In genomic region chr7:116864084-116864483, GRCh38 we compare ENCODE assay signal across 9 cellular contexts. TPM values are rescaled to one million over a fixed set of nuclear protein-coding genes. Genes with fewer than 3 reads are reported as not detected.
DNase-seq lines count a peak whose midpoint lies in the region; ATAC-seq, FAIRE-seq and TF ChIP-seq lines count a peak whose summit lies in the region.
"Had no signal": no experiment of that assay in that cellular context is flagged by ENCODE, and none has a peak within 500 bp of the region (broad histone marks: within the 10 kb centered on the region; RNA-seq: fewer than 3 reads in every experiment).

No MANE protein-coding gene starts in this region.

- POLR2A ChIA-PET in GM12878 (lab: Charles Lee) = interaction anchor here (1.0 to 1.8 kb wide), 3 partner anchors 9 to 148 kb away, joined by 3 to 8 read pairs (median 4); partner anchors contain the start of gene ST7

- in situ Hi-C loops in GM12878 (cut with MboI) = no loop called here

- H2AK5ac ChIP-seq in mesendoderm (ENCODE audit: low read length) = no peak overlapping the region

- no peak overlapping the region for H4K8ac ChIP-seq in mesendoderm (ENCODE audit: low read depth, low read length)

- TF ChIP-seq POLR2A in GM12878 (IDR thresholded peaks at IDR 0.05; ENCODE audit: low read depth, low read length) = no peak

- RAD21 ChIA-PET in GM12878 (lab: Charles Lee; ENCODE audit: unreplicated experiment) = interaction anchor here (1.4 kb wide), 1 partner anchor 67 kb away, joined by 3 read pairs; no protein-coding TSS in a partner anchor

- no peak overlapping the region for H3K4ac ChIP-seq in mesendoderm (ENCODE audit: low read depth, low read length)

- H3K23ac ChIP-seq in mesendoderm (ENCODE audit: low read length) = no peak overlapping the region

- peak overlapping the region; percentile 88 for H3K9ac ChIP-seq in GM12878 (ENCODE audit: control insufficient read depth, insufficient read depth, low read length)
- peak overlapping the region; percentile 68 for H3K9ac ChIP-seq in mesendoderm (ENCODE audit: low read length)

- no peaks in the 10 kb centered on the region for H4K20me1 ChIP-seq in GM12878 (ENCODE audit: control insufficient read depth, insufficient read depth)

- H3K27me3 ChIP-seq in heart right ventricle (no peaks in the 10 kb centered on the region), GM12878 (replicated peaks in 1 of 2; ENCODE audit: control insufficient read depth in 2 of 2, insufficient read depth in 2 of 2, low read length in 1 of 2) (no peaks in the 10 kb centered on the region), mesendoderm (ENCODE audit: insufficient read depth, low read length, poor library complexity) (no peaks in the 10 kb centered on the region), aorta (ENCODE audit: control insufficient read depth in 1 of 2, insufficient read depth in 2 of 2, low read length in 1 of 2) (no peaks in the 10 kb centered on the region)

- TF ChIP-seq RAD21 in GM12878 (IDR thresholded peaks at IDR 0.05; ENCODE audit: insufficient read depth, low read depth, low read length) = no peak

- H2BK15ac ChIP-seq in mesendoderm (replicated peaks; ENCODE audit: low read depth) = no peak overlapping the region

- CTCF ChIA-PET in GM12878 (lab: Yijun Ruan, JAX) = interaction anchor here (0.7 to 1.8 kb wide), 4 partner anchors 12 to 266 kb away, joined by 3 to 6 read pairs (median 4); no protein-coding TSS in a partner anchor

- TF ChIP-seq CTCF in heart right ventricle (IDR thresholded peaks at IDR 0.05) (no peak), GM12878 (IDR thresholded peaks at IDR 0.05 in 2 of 3, conservative IDR thresholded peaks at IDR 0.05 in 1 of 3; ENCODE audit: control insufficient read depth in 2 of 3, extremely low read depth in 1 of 3, insufficient read depth in 1 of 3, low read depth in 3 of 3, low read length in 3 of 3) (no peak)

- ATAC-seq in heart right ventricle = no peak
- no peak for ATAC-seq in GM12878
- ATAC-seq in aorta (ENCODE audit: low FRiP score) = no peak
- ATAC-seq in HG03025 (IDR thresholded peaks at IDR 0.05; ENCODE audit: low FRiP score, unreplicated experiment) = no peak

- no peak for FAIRE-seq in GM12878 (lab: Jason Lieb, UNC)
- FAIRE-seq: colon had no signal

- peak overlapping the region; percentile 43 for H3K56ac ChIP-seq in mesendoderm (ENCODE audit: low read length)

- H2BK5ac ChIP-seq in mesendoderm (ENCODE audit: low read length) = no peak overlapping the region

- H3K4me1 ChIP-seq in heart right ventricle = peaks cover 0 to 69% (median 55%) of the 10 kb centered on the region in 9 donors
- H3K4me1 ChIP-seq in GM12878 (ENCODE audit: control insufficient read depth, insufficient read depth, low read length) = no peaks in the 10 kb centered on the region
- no peaks in the 10 kb centered on the region for H3K4me1 ChIP-seq in mesendoderm (ENCODE audit: control insufficient read depth, low read depth, low read length)
- H3K4me1 ChIP-seq in aorta (ENCODE audit: control insufficient read depth in 1 of 2, insufficient read depth in 2 of 2, low read length in 2 of 2) = peaks cover 0 to 5% of the 10 kb centered on the region in 2 donors

- SMC1A ChIA-PET in GM12878 (lab: Charles Lee; ENCODE audit: uncharacterized antibody, unreplicated experiment) = interaction anchor here (0.7 to 2.4 kb wide), 3 partner anchors 48 to 705 kb away, joined by 3 to 6 read pairs (median 4); no protein-coding TSS in a partner anchor

- H3K27ac ChIP-seq in heart right ventricle = peak overlapping the region in 7 of 10 donors; percentile 97 to 100 (median 99)
- H3K27ac ChIP-seq in GM12878 (ENCODE audit: control insufficient read depth, insufficient read depth) = no peak overlapping the region
- H3K27ac ChIP-seq in mesendoderm (ENCODE audit: low read depth, low read length) = no peak overlapping the region
- H3K27ac ChIP-seq in aorta (ENCODE audit: low read depth in 1 of 2, low read length in 2 of 2) = peak overlapping the region in 1 of 2 donors; percentile 80

- H3K79me2 ChIP-seq in GM12878 (ENCODE audit: control insufficient read depth, insufficient read depth, low read length) (peaks cover 64% of the 10 kb centered on the region), mesendoderm (ENCODE audit: control insufficient read depth, insufficient read depth, low read length) (peaks cover 44% of the 10 kb centered on the region)

- H3K36me3 ChIP-seq in heart right ventricle (no peaks in the 10 kb centered on the region), GM12878 (ENCODE audit: control insufficient read depth in 2 of 2, insufficient read depth in 2 of 2, low read length in 1 of 2) (peaks cover 0 to 3% of the 10 kb centered on the region in 2 experiments; a peak in 1 of 4 replicates), mesendoderm (ENCODE audit: control insufficient read depth, insufficient read depth, low read length) (no peaks in the 10 kb centered on the region), aorta (ENCODE audit: control insufficient read depth in 1 of 2, insufficient read depth in 2 of 2, low read length in 1 of 2) (no peaks in the 10 kb centered on the region)

- no peak overlapping the region for H2AFZ ChIP-seq in GM12878 (ENCODE audit: control insufficient read depth, low read depth, low read length)

- no peak for TF ChIP-seq EP300 in GM12878 (IDR thresholded peaks at IDR 0.05; ENCODE audit: borderline replicate concordance in 1 of 2, control insufficient read depth in 1 of 2, low read depth in 2 of 2, low read length in 2 of 2)

- H3K9me3 ChIP-seq in heart right ventricle = no peaks in the 10 kb centered on the region
- H3K9me3 ChIP-seq in GM12878 (replicated peaks; ENCODE audit: control insufficient read depth, insufficient read depth, low read length) = no peaks in the 10 kb centered on the region; the same call in 2 of the 3 replicates
- H3K9me3 ChIP-seq in aorta (ENCODE audit: control insufficient read depth, low read length) = no peaks in the 10 kb centered on the region

- no TSS peak for BruUV-seq in GM12878 (replicated peaks; lab: Mats Ljungman, UMichigan)

- no peak overlapping the region for H3K18ac ChIP-seq in mesendoderm (ENCODE audit: low read length)

- intact Hi-C loops in heart right ventricle (cut with DNase I) (loop anchor here in 2 of 10 donors (5.0 to 10.0 kb wide), 2 partner anchors 51 to 88 kb away; partner anchors contain the start of gene ST7 (in 1 of the 2)), cardiac septum (cut with DNase I) (loop anchor here (10.0 kb wide), 1 partner anchor 51 kb away; no protein-coding TSS in a partner anchor), GM12878 (cut with micrococcal nuclease; ENCODE audit: unreplicated experiment) (loop anchor here (5.0 kb wide), 1 partner anchor 1318 kb away; the partner anchor contains the start of gene LSM8), aorta (cut with DNase I) (no loop called here)

- H4K5ac ChIP-seq in mesendoderm (ENCODE audit: low read length) = no peak overlapping the region

- peaks cover 2% of the 10 kb centered on the region for H3K79me1 ChIP-seq in mesendoderm (ENCODE audit: low read length)

- 18 to 26% methylated on average over 4 of the region's 4 CpGs for WGBS in heart right ventricle, 2 donors
- 3% methylated on average over 4 of the region's 4 CpGs for WGBS in GM12878 (ENCODE audit: insufficient coverage, insufficient replicate concordance, low lambda C conversion rate, missing lambda C conversion rate)
- no CpG with 5 or more reads among the region's 4 CpGs for WGBS in mesendoderm (ENCODE audit: extremely low coverage, insufficient coverage, low lambda C conversion rate)
- WGBS in aorta, 2 donors = 18 to 21% methylated on average over 4 of the region's 4 CpGs

- H2BK120ac ChIP-seq in mesendoderm (ENCODE audit: low read depth, low read length) = no peak overlapping the region

- H3K4me3 ChIP-seq in heart right ventricle = peak overlapping the region; percentile 71 to 95 (median 84)
- peak overlapping the region; percentile 100 for H3K4me3 ChIP-seq in GM12878
- no peak overlapping the region for H3K4me3 ChIP-seq in mesendoderm (ENCODE audit: low read length)
- peak overlapping the region; percentile 75 to 95 for H3K4me3 ChIP-seq in aorta (ENCODE audit: low read length in 2 of 2)

- DNase-seq in heart right ventricle (no peak), cardiac septum (ENCODE audit: low spot score) (no peak), GM12878 (ENCODE audit: low read depth, low spot score) (no peak), mesendoderm (no peak), aorta (no peak), NCI-H2227 treated with DMSO at 0.1 percent for 48 hours (lab: John Stamatoyannopoulos, UW) (no peak), AML-193 (lab: John Stamatoyannopoulos, UW) (no peak)

- H3K4me2 ChIP-seq in GM12878 (ENCODE audit: control insufficient read depth, insufficient read depth) (peak overlapping the region; percentile 76), mesendoderm (ENCODE audit: low read length) (peak overlapping the region; percentile 5)

RNA-seq across cellular contexts. Expression of gene CAPZA2, which starts 1.7 kb away (rescaled TPM):
- total RNA-seq in heart right ventricle (100 to 1,000 TPM; 285 to 416 (median 345) TPM), cardiac septum (313 TPM), GM12878 (2014; rRNA removed) (50.0 and 72.9 TPM in 2 replicates), GM12878 (2014; rRNA removed; fragmentation: Illumina TruSeq; extraction: Trizol) (104 and 108 TPM in 2 replicates), GM12878 (2021) (126 and 135 TPM in 2 replicates), aorta (100 to 1,000 TPM; 256 to 345 TPM)
- polyA plus RNA-seq in heart right ventricle (10 to 100 TPM; 39.4 to 93.0 TPM), GM12878 (2011; rRNA removed) (103 and 186 TPM in 2 replicates), GM12878 (2014; fragmentation: Illumina TruSeq; extraction: Trizol) (100.0 and 103 TPM in 2 replicates), GM12878 (2014; fragmentation: Nextera tagmentation; extraction: Ambion mirVana) (100 to 1,000 TPM; 159 to 379 TPM), GM12878 (2014; rRNA removed) (42.9 and 58.2 TPM in 2 replicates), GM12878 (2016; fragmentation: Nextera tagmentation; extraction: Ambion mirVana) (100 to 1,000 TPM; 172 to 176 TPM), aorta (100 to 1,000 TPM in 1 of 2 donors, 10 to 100 TPM in 1; 91.1 to 147 TPM)
- total RNA-seq in GM12878 (2013; cell fraction: nucleolus; rRNA removed) = 99.2 and 113 TPM in 2 replicates
- 38.7 TPM for polyA plus RNA-seq in GM12878 (2011; ENCODE audit: low read depth)
- polyA plus RNA-seq in GM12878 (2011; cell fraction: cytosol; rRNA removed) = 21.6 and 23.2 TPM in 2 replicates
- 24.9 and 25.1 TPM in 2 replicates for polyA plus RNA-seq in GM12878 (2011; cell fraction: nucleus; rRNA removed)
- 50.2 and 59.7 TPM in 2 replicates for polyA plus RNA-seq in GM12878 (2012)
- 46.4 and 58.7 TPM in 2 replicates for polyA minus RNA-seq in GM12878 (2011; rRNA and poly(A)+ RNA removed)
- 22.6 and 22.9 TPM in 2 replicates for polyA minus RNA-seq in GM12878 (2011; cell fraction: cytosol; rRNA and poly(A)+ RNA removed)
- 38.0 and 58.4 TPM in 2 replicates for polyA minus RNA-seq in GM12878 (2011; cell fraction: nucleus; rRNA and poly(A)+ RNA removed)
- 59.5 TPM for polyA plus RNA-seq in mesendoderm (2013, experiment 1 of 2)
- polyA plus RNA-seq in mesendoderm (2013, experiment 2 of 2) = 56.8 TPM

Comparison
In these comparisons a context has a peak if more than half of its experiments do, and no peak if none do; other contexts are left out.
1. H3K27ac ChIP-seq: peak in heart right ventricle (7 of 10); none in GM12878 (single experiment) and mesendoderm (single experiment).
2. intact Hi-C loops: an anchor here in cardiac septum (10.0 kb wide) and GM12878 (5.0 kb wide); none called in aorta.